In the genomic region with DNA sequence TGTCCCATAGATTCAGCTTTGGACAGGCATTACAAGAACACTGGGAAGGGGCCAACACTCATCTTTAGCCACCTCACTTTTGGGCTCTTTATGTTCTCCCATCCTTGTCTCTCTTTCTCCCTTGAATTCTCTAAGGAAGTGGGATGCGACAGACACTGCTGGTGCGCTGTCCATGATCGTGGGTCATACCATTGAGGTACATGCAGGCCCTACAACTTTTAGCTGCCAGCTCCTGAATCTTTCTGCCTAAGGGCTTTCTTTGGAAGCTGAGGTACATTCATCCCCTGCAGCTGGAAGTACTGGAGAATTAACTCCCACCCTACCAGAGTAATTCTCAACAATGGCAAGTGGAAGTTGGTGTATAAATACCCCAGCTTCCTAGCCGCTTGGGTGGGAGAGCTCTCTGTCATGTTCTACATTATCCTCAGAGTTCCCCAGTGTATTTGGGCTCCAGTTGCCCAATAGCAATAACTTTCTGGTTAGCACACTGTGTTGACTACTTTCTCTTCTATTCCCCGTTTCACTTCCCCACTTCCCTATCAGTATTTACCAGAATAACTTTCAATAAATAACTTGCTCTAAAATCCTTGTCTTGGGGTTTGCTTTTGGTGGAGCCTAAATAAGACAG, we compare ENCODE assay signal across 18 cellular contexts.
"Had no signal": no experiment of that assay in that cellular context is flagged by ENCODE, and none has a peak within 500 bp of the region (broad histone marks: within the 10 kb centered on the region; RNA-seq: fewer than 3 reads in every experiment).

No MANE protein-coding gene starts in this region.

- H3K27ac ChIP-seq: body of pancreas, prostate gland, tibial nerve, WERI-Rb-1 had no signal

- DNase-seq: activated CD4-positive, alpha-beta T cell treated with anti-CD3 and anti-CD28 coated beads for 1 hour; activated naive CD4-positive, alpha-beta T cell; activated naive CD8-positive, alpha-beta T cell treated with anti-CD3 and anti-CD28 coated beads, Interleukin-2, amount 10 ng/mL, durations not matched to agents 7 days and 5 days; amygdala; dermis blood vessel endothelial cell; effector memory CD8-positive, alpha-beta T cell; foreskin melanocyte; left ventricle myocardium inferior; naive B cell; right cardiac atrium; stimulated activated naive CD8-positive, alpha-beta T cell treated with anti-CD3 and anti-CD28 coated beads, Interleukin-15, Interleukin-2, amounts not matched to agents 100 U/mL and 50 U/mL, for 24 hours; substantia nigra; T-helper 2 cell; uterus; WERI-Rb-1 had no signal

- H3K27me3 ChIP-seq: body of pancreas, tibial nerve, uterus had no signal

- H3K4me1 ChIP-seq: body of pancreas, prostate gland, uterus had no signal

- ATAC-seq: body of pancreas; effector memory CD8-positive, alpha-beta T cell; right cardiac atrium; stimulated activated naive CD8-positive, alpha-beta T cell treated with anti-CD3 and anti-CD28 coated beads, Interleukin-15, Interleukin-2, amounts not matched to agents 100 U/mL and 50 U/mL, for 24 hours had no signal

- H3K4me3 ChIP-seq: body of pancreas, left ventricle myocardium inferior, prostate gland, tibial nerve, uterus had no signal

- H3K9me3 ChIP-seq: body of pancreas, prostate gland, uterus had no signal

- H3K36me3 ChIP-seq: left ventricle myocardium inferior, prostate gland, tibial nerve, uterus, WERI-Rb-1 had no signal
